12 cellular contexts compared by ENCODE assay signal in genomic region chr11:34869425-34869824, GRCh38. TPM values are rescaled to one million over a fixed set of nuclear protein-coding genes. Genes with fewer than 3 reads are reported as not detected.
A peak's percentile ranks its signal among the peaks of the same experiment; 100 is the strongest.
DNase-seq lines count a peak whose midpoint lies in the region; ATAC-seq and TF ChIP-seq lines count a peak whose summit lies in the region.
"Had no signal": no experiment of that assay in that cellular context is flagged by ENCODE, and none has a peak within 500 bp of the region (broad histone marks: within the 10 kb centered on the region; RNA-seq: fewer than 3 reads in every experiment).

No MANE protein-coding gene starts in this region.

- H3F3A ChIP-seq in smooth muscle cell (ENCODE audit: low read depth) = no peaks in the 10 kb centered on the region

- peak; percentile 62; the same call in 2 of the 3 replicates for ATAC-seq in SK-N-SH treated with all-trans-retinoic acid at 6 μM for 48 hours
- ATAC-seq in GM18498 (IDR thresholded peaks at IDR 0.05; ENCODE audit: unreplicated experiment) = no peak
- ATAC-seq in HG02571 (IDR thresholded peaks at IDR 0.05; ENCODE audit: unreplicated experiment) = no peak
- no peak for ATAC-seq in HG03280 (IDR thresholded peaks at IDR 0.05; ENCODE audit: unreplicated experiment)
- ATAC-seq: left ventricle myocardium superior had no signal

- DNase-seq in ELR (ENCODE audit: low read depth) = peak; percentile 18
- no peak for DNase-seq in HFFc6
- DNase-seq in iPS DF 6.9 (ENCODE audit: low read depth, low spot score) = peak; percentile 20
- no peak for DNase-seq in smooth muscle cell (lab: John Stamatoyannopoulos, UW; ENCODE audit: unreplicated experiment)
- DNase-seq: activated gamma-delta T cell treated with Interleukin-2 at 50 U/mL for 16 hours, caudate nucleus, left ventricle myocardium superior, MG63 had no signal

- no peak overlapping the region for H3K4me3 Mint-ChIP-seq in HFFc6

- no peaks in the 10 kb centered on the region for H3K9me3 Mint-ChIP-seq in HFFc6

- H3K79me2 ChIP-seq in smooth muscle cell (ENCODE audit: low read depth) = no peaks in the 10 kb centered on the region

- H3K36me3 Mint-ChIP-seq in HFFc6 (ENCODE audit: low read depth) = no peaks in the 10 kb centered on the region

- H3K27me3 ChIP-seq in iPS DF 6.9 (ENCODE audit: control insufficient read depth, insufficient read depth, low read length) (0 out of 2 replicates have a peak, but pooled peaks cover 2% of the 10 kb centered on the region), smooth muscle cell (ENCODE audit: low read depth) (no peaks in the 10 kb centered on the region)
- H3K27me3 ChIP-seq: MG63 had no signal

- H3K4me1 ChIP-seq in iPS DF 6.9 (ENCODE audit: control insufficient read depth, insufficient read depth, low read length) = no peaks in the 10 kb centered on the region
- H3K4me1 ChIP-seq in smooth muscle cell (ENCODE audit: low read depth) = no peaks in the 10 kb centered on the region

- no peaks in the 10 kb centered on the region for H4K20me1 ChIP-seq in smooth muscle cell (ENCODE audit: low read depth)

- TF ChIP-seq CTCF in HFFc6 (IDR thresholded peaks at IDR 0.05) (peak; percentile 55), smooth muscle cell (IDR thresholded peaks at IDR 0.05; ENCODE audit: borderline replicate concordance, insufficient read depth, poor library complexity, severe bottlenecking) (no peak)

- peaks cover 7% of the 10 kb centered on the region for H3K27me3 Mint-ChIP-seq in HFFc6 (ENCODE audit: insufficient read depth)

- H3K9me3 ChIP-seq in iPS DF 6.9 (ENCODE audit: control insufficient read depth, insufficient read depth, low read length) (no peaks in the 10 kb centered on the region), smooth muscle cell (replicated peaks; ENCODE audit: low read depth) (no peaks in the 10 kb centered on the region)

- H3K4me3 ChIP-seq in iPS DF 6.9 (ENCODE audit: low read length) = no peak overlapping the region
- H3K4me3 ChIP-seq in smooth muscle cell = no peak overlapping the region
- H3K4me3 ChIP-seq: MG63 had no signal

- no peak overlapping the region for H2AFZ ChIP-seq in smooth muscle cell (ENCODE audit: low read depth)

- no peaks in the 10 kb centered on the region for H3K4me1 Mint-ChIP-seq in HFFc6 (ENCODE audit: low read depth)

- WGBS in iPS DF 6.9 (ENCODE audit: insufficient coverage, insufficient read length) = no CpG with 5 or more reads among the region's 3 CpGs
- 72% methylated on average over 3 of the region's 3 CpGs for WGBS in smooth muscle cell (ENCODE audit: low lambda C conversion rate)

- H3K27ac Mint-ChIP-seq in HFFc6 = no peak overlapping the region

- H3K4me2 ChIP-seq in smooth muscle cell = no peak overlapping the region

- H3K27ac ChIP-seq in iPS DF 6.9 (ENCODE audit: low read length) (no peak overlapping the region), smooth muscle cell (ENCODE audit: low read depth) (no peak overlapping the region)

- no peak overlapping the region for H3K9ac ChIP-seq in smooth muscle cell (ENCODE audit: low read depth)

- no peaks in the 10 kb centered on the region for H3K36me3 ChIP-seq in iPS DF 6.9 (ENCODE audit: control insufficient read depth, insufficient read depth, low read length)
- H3K36me3 ChIP-seq in smooth muscle cell (ENCODE audit: low read depth) = no peaks in the 10 kb centered on the region
- H3K36me3 ChIP-seq: MG63 had no signal

TF ChIP-seq in SK-N-SH treated with all-trans-retinoic acid at 6 μM for 48 hours, 23 proteins besides CTCF, POLR2A, EP300 and RAD21:
- TF ChIP-seq PPARA (CRISPR knock-in tag; IDR thresholded peaks at IDR 0.05; ENCODE audit: borderline replicate concordance) (no peak), PATZ1 (CRISPR knock-in tag; IDR thresholded peaks at IDR 0.05; ENCODE audit: borderline replicate concordance) (no peak), POU6F1 (CRISPR knock-in tag; IDR thresholded peaks at IDR 0.05; ENCODE audit: borderline replicate concordance, low read depth) (no peak), RARB (CRISPR knock-in tag; IDR thresholded peaks at IDR 0.05) (no peak), ZNF565 (CRISPR knock-in tag; conservative IDR thresholded peaks at IDR 0.05; ENCODE audit: low read depth) (no peak), CSRNP3 (CRISPR knock-in tag; IDR thresholded peaks at IDR 0.05) (no peak), ZC3H10 (CRISPR knock-in tag; IDR thresholded peaks at IDR 0.05) (no peak), ZNF70 (CRISPR knock-in tag; IDR thresholded peaks at IDR 0.05) (no peak), TCF4 (CRISPR knock-in tag; IDR thresholded peaks at IDR 0.05; ENCODE audit: borderline replicate concordance) (no peak), BACH2 (CRISPR knock-in tag; IDR thresholded peaks at IDR 0.05; ENCODE audit: borderline replicate concordance) (no peak), ZNF8 (CRISPR knock-in tag; IDR thresholded peaks at IDR 0.05) (no peak), TOX (CRISPR knock-in tag; IDR thresholded peaks at IDR 0.05; ENCODE audit: borderline replicate concordance) (no peak), CSDC2 (CRISPR knock-in tag; IDR thresholded peaks at IDR 0.05) (no peak), ZFP30 (CRISPR knock-in tag; IDR thresholded peaks at IDR 0.05) (no peak), CREB5 (CRISPR knock-in tag; IDR thresholded peaks at IDR 0.05; ENCODE audit: low read depth) (no peak), ISL1 (CRISPR knock-in tag; IDR thresholded peaks at IDR 0.05) (no peak), GLIS3 (CRISPR knock-in tag; IDR thresholded peaks at IDR 0.05) (no peak), ESRRG (CRISPR knock-in tag; IDR thresholded peaks at IDR 0.05) (no peak)

RNA-seq across cellular contexts. Expression of gene APIP, which starts 46.8 kb away (rescaled TPM):
- total RNA-seq in HFFc6 (2021; fragmentation: NEBNext Ultra II Directional; extraction: Animal tissue kit (Norgen Biotek cat#: 25700)) = 10 to 100 TPM; 26.6 to 33.3 (median 29.4) TPM
- total RNA-seq in smooth muscle cell = 22.0 and 24.9 TPM in 2 replicates
- 12.8 and 13.7 TPM in 2 replicates for polyA plus RNA-seq in smooth muscle cell

RNA-seq across cellular contexts. Expression of gene PDHX, which starts 47.0 kb away (rescaled TPM):
- 10 to 100 TPM; 37.4 to 47.0 (median 42.2) TPM for total RNA-seq in HFFc6 (2021; fragmentation: NEBNext Ultra II Directional; extraction: Animal tissue kit (Norgen Biotek cat#: 25700))
- total RNA-seq in smooth muscle cell = 56.7 and 100 TPM in 2 replicates
- 46.6 and 56.6 TPM in 2 replicates for polyA plus RNA-seq in smooth muscle cell

Comparison
In these comparisons a context has a peak if more than half of its experiments do, and no peak if none do; other contexts are left out.
1. DNase-seq: peak in ELR (single experiment) and iPS DF 6.9 (single experiment); none in HFFc6 (single experiment) and smooth muscle cell (single experiment).